In the genomic region with DNA sequence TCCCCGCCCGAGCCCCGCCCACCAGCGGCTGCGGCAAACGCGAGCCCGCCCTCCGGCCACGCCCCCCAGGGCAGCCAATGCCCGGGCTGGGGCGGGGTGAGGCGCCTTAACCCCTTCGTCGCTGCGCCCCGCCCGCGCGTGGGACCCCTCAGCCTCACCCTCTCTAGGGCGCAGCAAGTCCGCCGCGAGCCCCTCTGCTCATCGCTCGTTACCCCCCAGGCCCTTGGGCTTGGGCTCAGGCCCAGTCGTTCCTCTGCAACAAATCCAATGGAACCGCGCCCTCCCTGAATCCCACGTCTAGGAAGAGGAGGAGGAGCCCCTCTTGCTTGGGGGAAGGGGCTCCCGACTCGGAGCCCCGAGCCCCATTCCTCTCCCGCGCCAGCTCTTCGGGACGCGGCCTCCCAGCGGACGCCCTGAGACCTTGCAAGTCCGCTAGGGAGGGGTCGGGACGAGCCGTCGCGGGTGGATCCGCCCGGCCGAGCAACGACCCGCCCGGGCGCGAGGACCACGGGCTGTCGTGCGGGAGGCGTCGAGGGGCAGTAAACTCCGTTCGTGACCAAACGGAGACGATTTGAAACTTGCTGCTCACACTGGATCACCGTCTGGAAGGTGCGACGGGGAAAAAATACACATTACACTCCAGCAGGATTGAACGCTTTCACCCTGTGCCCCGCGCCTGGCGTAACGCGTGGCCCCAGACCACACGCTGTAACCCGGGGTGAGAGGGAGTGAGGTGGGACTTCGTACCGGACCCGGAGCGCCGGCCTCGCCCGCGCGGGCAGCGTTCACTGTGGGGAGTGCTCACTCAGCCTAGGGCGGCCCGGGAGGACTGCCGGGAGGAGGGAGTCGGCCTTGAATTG, we compare ENCODE assay signal across 8 cellular contexts. TPM values are rescaled to one million over a fixed set of nuclear protein-coding genes. Genes with fewer than 3 reads are reported as not detected.
A peak's percentile ranks its signal among the peaks of the same experiment; 100 is the strongest.
DNase-seq lines count a peak whose midpoint lies in the region; ATAC-seq and TF ChIP-seq lines count a peak whose summit lies in the region.

No MANE protein-coding gene starts in this region.

- H3K36me3 ChIP-seq in PC-3 (ENCODE audit: low read depth, low read length) (no peaks in the 10 kb centered on the region), esophagus muscularis mucosa (no peaks in the 10 kb centered on the region), muscle layer of duodenum (ENCODE audit: control insufficient read depth in 1 of 2, insufficient read depth in 2 of 2, low read length in 2 of 2) (no peaks in the 10 kb centered on the region)

- under 1% methylated on average over 43 of the region's 88 CpGs for WGBS in esophagus muscularis mucosa

- peak overlapping the region; percentile 89 for H3K4me2 ChIP-seq in PC-3 (ENCODE audit: low read length)

- H3K4me3 ChIP-seq in PC-3 (ENCODE audit: low read length) (peak overlapping the region; percentile 92), esophagus muscularis mucosa (peak overlapping the region; percentile 70 to 87 (median 73)), muscle layer of duodenum (ENCODE audit: low read depth in 1 of 2, low read length in 2 of 2) (peak overlapping the region; percentile 77 to 100)

- peaks cover 12% of the 10 kb centered on the region for H3K4me1 ChIP-seq in PC-3 (ENCODE audit: insufficient read depth, low read length)
- peaks cover 13 to 33% (median 30%) of the 10 kb centered on the region in 4 donors for H3K4me1 ChIP-seq in esophagus muscularis mucosa
- H3K4me1 ChIP-seq in muscle layer of duodenum (ENCODE audit: control insufficient read depth in 1 of 2, insufficient read depth in 2 of 2, low read length in 2 of 2): peaks cover 0 to 9% of the 10 kb centered on the region in 2 donors

- peak overlapping the region; percentile 29 for H3K9ac ChIP-seq in PC-3 (ENCODE audit: low read length)

- H3K27me3 ChIP-seq in PC-3 (ENCODE audit: low read length) (no peaks in the 10 kb centered on the region), esophagus muscularis mucosa (peaks cover 0 to 10% (median 0%) of the 10 kb centered on the region in 4 donors), muscle layer of duodenum (ENCODE audit: low read depth, low read length) (no peaks in the 10 kb centered on the region)

- ATAC-seq in GM21381 (IDR thresholded peaks at IDR 0.05; ENCODE audit: unreplicated experiment): peak; percentile 87
- peak; percentile 82 for ATAC-seq in PC-3

- no peaks in the 10 kb centered on the region for H3K79me2 ChIP-seq in PC-3 (ENCODE audit: low read length)

- peak overlapping the region; percentile 100 for H2AFZ ChIP-seq in PC-3 (ENCODE audit: low read length)

- H3K27ac ChIP-seq in PC-3 (ENCODE audit: low read length) (no peak overlapping the region), esophagus muscularis mucosa (replicated peaks in 1 of 4) (peak overlapping the region; percentile 78 to 82 (median 80)), muscle layer of duodenum (ENCODE audit: low read length) (peak overlapping the region; percentile 5)

- no peak for TF ChIP-seq POLR2A in esophagus muscularis mucosa (IDR thresholded peaks at IDR 0.05; ENCODE audit: low read depth)

- H4K20me1 ChIP-seq in PC-3 (ENCODE audit: low read length): no peaks in the 10 kb centered on the region

- no peak for TF ChIP-seq CTCF in PC-3 (conservative IDR thresholded peaks at IDR 0.05; ENCODE audit: low read depth, low read length)
- peak in 1 of 3 experiments; percentile 35 for TF ChIP-seq CTCF in esophagus muscularis mucosa (IDR thresholded peaks at IDR 0.05)

- TF ChIP-seq EP300 in esophagus muscularis mucosa (IDR thresholded peaks at IDR 0.05): no peak

- no peaks in the 10 kb centered on the region for H3K9me3 ChIP-seq in PC-3 (ENCODE audit: low read length)
- no peaks in the 10 kb centered on the region for H3K9me3 ChIP-seq in esophagus muscularis mucosa
- no peaks in the 10 kb centered on the region for H3K9me3 ChIP-seq in muscle layer of duodenum (ENCODE audit: control insufficient read depth in 1 of 2, low read length in 2 of 2)

- no TSS peak for BruUV-seq in PC-3 (replicated peaks; lab: Mats Ljungman, UMichigan)

- intact Hi-C loops in PC-3 (cut with micrococcal nuclease) (loop anchor here (1.0 kb wide), 1 partner anchor 30 kb away; a partner anchor contains a TSS), esophagus muscularis mucosa (cut with DNase I) (no loop called here)

- DNase-seq in COLO668 (lab: John Stamatoyannopoulos, UW; ENCODE audit: unreplicated experiment) (peak; percentile 96), HUDEP-2 (lab: John Stamatoyannopoulos, UW; ENCODE audit: unreplicated experiment in 76 of 76) (peak in 69 of 76 experiments; percentile 16 to 92 (median 74)), PC-3 (peak; percentile 91), esophagus muscularis mucosa (ENCODE audit: extremely low spot score) (no peak)
- peak; percentile 93 to 95 for DNase-seq in activated T-cell treated with anti-CD3 and anti-CD28 coated beads, Interleukin-2, amount 50 U/mL, for 48 hours
- DNase-seq in stimulated activated CD8-positive, alpha-beta memory T cell treated with anti-CD3 and anti-CD28 coated beads, Interleukin-7, amount 100 ng/mL, for 24 hours (ENCODE audit: low read depth): peak; percentile 81

- CTCF ChIA-PET in PC-3 (lab: Charles Lee): no interaction called here

- H3F3A ChIP-seq in PC-3 (ENCODE audit: low read length, unreplicated experiment): no peaks in the 10 kb centered on the region

- no peaks in the 10 kb centered on the region for H3K9me2 ChIP-seq in PC-3 (replicated peaks; ENCODE audit: low read length)

- POLR2A ChIA-PET in PC-3 (lab: Charles Lee; ENCODE audit: unreplicated experiment): no interaction called here

RNA-seq across cellular contexts. Expression of a gene that starts 0.5 kb away (rescaled TPM):
- total RNA-seq in PC-3 (2014; rRNA removed) (6.4 and 8.9 TPM in 2 replicates), esophagus muscularis mucosa (10 to 100 TPM in 3 of 4 donors, 1 to 10 TPM in 1; 8.3 to 20.0 (median 15.3) TPM)

RNA-seq across cellular contexts. Expression of a gene that starts 14.1 kb away (rescaled TPM):
- 16.8 and 25.2 TPM in 2 replicates for total RNA-seq in PC-3 (2014; rRNA removed)
- total RNA-seq in esophagus muscularis mucosa: 10 to 100 TPM; 10.8 to 15.7 (median 14.3) TPM

RNA-seq across cellular contexts. Expression of a gene that starts 14.1 kb away (rescaled TPM):
- 4.3 and 4.5 TPM in 2 replicates for total RNA-seq in PC-3 (2014; rRNA removed)
- total RNA-seq in esophagus muscularis mucosa: 10 to 100 TPM in 1 of 4 donors, 1 to 10 TPM in 3; 5.8 to 10.3 (median 7.6) TPM

RNA-seq across cellular contexts. Expression of a gene that starts 30.7 kb away (rescaled TPM):
- total RNA-seq in PC-3 (2014; rRNA removed): 97.7 and 122 TPM in 2 replicates
- 10 to 100 TPM; 64.4 to 86.0 (median 69.7) TPM for total RNA-seq in esophagus muscularis mucosa

RNA-seq across cellular contexts. Expression of a gene that starts 35.5 kb away (rescaled TPM):
- total RNA-seq in PC-3 (2014; rRNA removed) (117 and 121 TPM in 2 replicates), esophagus muscularis mucosa (10 to 100 TPM; 18.7 to 30.0 (median 27.8) TPM)
